Comparison of ENCODE assay signal across 8 cellular contexts in genomic region chr10:46002189-46002687, GRCh38. TPM values are rescaled to one million over a fixed set of nuclear protein-coding genes. Genes with fewer than 3 reads are reported as not detected.
"Had no signal": no experiment of that assay in that cellular context is flagged by ENCODE, and none has a peak within 500 bp of the region (broad histone marks: within the 10 kb centered on the region; RNA-seq: fewer than 3 reads in every experiment).

No MANE protein-coding gene starts in this region.

RNA-seq across cellular contexts. Expression of gene MSMB, which starts 43.8 kb away (rescaled TPM):
- total RNA-seq: HT-29, IMR-90, LHCN-M2, MCF 10A, OCI-LY7, PC-3, SK-MEL-5 had no signal
- polyA plus RNA-seq: IMR-90, SK-N-SH had no signal
